In the genomic region with DNA sequence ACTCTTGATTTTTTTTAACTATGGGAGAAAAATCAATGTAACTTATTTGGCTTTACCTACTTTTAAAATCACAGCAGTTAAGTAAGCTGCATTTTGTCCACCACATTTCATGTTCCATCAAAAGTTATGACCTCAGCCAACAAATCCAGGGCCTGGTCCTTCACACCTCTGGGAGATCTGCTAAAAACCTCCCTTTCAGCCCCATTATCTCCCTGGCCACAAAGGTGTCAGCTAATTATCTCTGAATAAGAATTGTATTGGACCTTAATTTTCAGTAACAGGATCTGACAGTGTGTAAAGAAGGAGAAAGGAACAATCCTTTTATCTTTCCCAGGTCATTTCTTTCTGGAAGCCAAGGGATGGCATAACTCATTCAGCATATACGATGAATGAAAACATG, we compare ENCODE assay signal across 27 cellular contexts.
"Had no signal": no experiment of that assay in that cellular context is flagged by ENCODE, and none has a peak within 500 bp of the region (broad histone marks: within the 10 kb centered on the region; RNA-seq: fewer than 3 reads in every experiment).

No MANE protein-coding gene starts in this region.

- H3K4me1 Mint-ChIP-seq: naive thymus-derived CD8-positive, alpha-beta T cell; nephron progenitor cell; neural crest cell; stimulated activated effector memory CD8-positive, alpha-beta T cell treated with anti-CD3 and anti-CD28 coated beads, Interleukin-12 subunit alpha, Interleukin-12 subunit beta, amount 100 ng/mL, for 72 hours; stimulated activated naive B cell treated with anti-CD40 and anti-IgM and Interleukin-4, amounts not matched to agents 10 μg/mL and 1 μg/mL and 100 μg/mL, for 72 hours had no signal

- H3K4me3 ChIP-seq: pancreas, psoas muscle, right lobe of liver, sigmoid colon, stomach, thoracic aorta, thyroid gland, tibial nerve, upper lobe of left lung, vagina had no signal

- H3K4me3 Mint-ChIP-seq: naive thymus-derived CD8-positive, alpha-beta T cell; natural killer cell treated with Interleukin-12 subunit alpha and Interleukin-12 subunit beta and Interleukin-15 and Interleukin-18, amount 100 ng/mL, for 72 hours; nephron progenitor cell; neural crest cell; stimulated activated effector memory CD8-positive, alpha-beta T cell treated with anti-CD3 and anti-CD28 coated beads, Interleukin-12 subunit alpha, Interleukin-12 subunit beta, amount 100 ng/mL, for 72 hours; stimulated activated naive B cell treated with anti-CD40 and anti-IgM and Interleukin-4, amounts not matched to agents 10 μg/mL and 1 μg/mL and 100 μg/mL, for 72 hours; stimulated activated naive CD8-positive, alpha-beta T cell treated with anti-CD3 and anti-CD28 coated beads, Interleukin-15, Interleukin-2, amounts not matched to agents 100 ng/mL and 50 ng/mL, for 24 hours had no signal

- H3K27me3 ChIP-seq: neutrophil, right lobe of liver, sigmoid colon, stomach, thyroid gland, tibial nerve, upper lobe of left lung, vagina had no signal

- H3K27me3 Mint-ChIP-seq: stimulated activated naive B cell treated with anti-CD40 and anti-IgM and Interleukin-4, amounts not matched to agents 10 μg/mL and 1 μg/mL and 100 μg/mL, for 72 hours; stimulated activated naive CD8-positive, alpha-beta T cell treated with anti-CD3 and anti-CD28 coated beads, Interleukin-15, Interleukin-2, amounts not matched to agents 100 ng/mL and 50 ng/mL, for 24 hours had no signal

- H3K9me3 ChIP-seq: neutrophil, pancreas, psoas muscle, right lobe of liver, sigmoid colon, stomach, thoracic aorta, thyroid gland, tibial nerve, upper lobe of left lung, vagina had no signal

- H3K4me1 ChIP-seq: pancreas, psoas muscle, right lobe of liver, sigmoid colon, stomach, thyroid gland, tibial nerve, upper lobe of left lung, vagina had no signal

- DNase-seq: naive thymus-derived CD8-positive, alpha-beta T cell; nephron progenitor cell; nucleus accumbens; pancreas; psoas muscle; right cardiac atrium; right lobe of liver; sigmoid colon; small intestine; stimulated activated CD4-positive, alpha-beta T cell treated with anti-CD3 and anti-CD28 coated beads, Interleukin-15, amount 100 ng/mL, for 24 hours; stimulated activated CD4-positive, alpha-beta T cell treated with anti-CD3 and anti-CD28 coated beads, Interleukin-2, amount 100 ng/mL, for 24 hours; stimulated activated CD4-positive, alpha-beta T cell treated with anti-CD3 and anti-CD28 coated beads, Interleukin-2, amount 100 ng/mL, for 48 hours; stimulated activated CD4-positive, alpha-beta T cell treated with anti-CD3 and anti-CD28 coated beads, Interleukin-4, amount 100 ng/mL, for 24 hours; stimulated activated naive B cell treated with anti-CD40 and anti-IgM and Interleukin-4, amounts not matched to agents 10 μg/mL and 1 μg/mL and 100 μg/mL, for 72 hours; stimulated activated naive CD4-positive, alpha-beta T cell treated with Interleukin-2 at 50 U/mL for 16 hours; stomach; thyroid gland; trophoblast cell; upper lobe of left lung had no signal

- H3K36me3 ChIP-seq: neutrophil, pancreas, right lobe of liver, sigmoid colon, stomach, thoracic aorta, thyroid gland, tibial nerve, upper lobe of left lung, vagina had no signal

- H3K36me3 Mint-ChIP-seq: naive thymus-derived CD8-positive, alpha-beta T cell; natural killer cell treated with Interleukin-12 subunit alpha and Interleukin-12 subunit beta and Interleukin-15 and Interleukin-18, amount 100 ng/mL, for 72 hours; stimulated activated effector memory CD8-positive, alpha-beta T cell treated with anti-CD3 and anti-CD28 coated beads, Interleukin-12 subunit alpha, Interleukin-12 subunit beta, amount 100 ng/mL, for 72 hours; stimulated activated naive B cell treated with anti-CD40 and anti-IgM and Interleukin-4, amounts not matched to agents 10 μg/mL and 1 μg/mL and 100 μg/mL, for 72 hours had no signal

- H3K27ac ChIP-seq: neutrophil, pancreas, psoas muscle, right lobe of liver, sigmoid colon, stomach, thoracic aorta, thyroid gland, tibial nerve, upper lobe of left lung, vagina had no signal

- H3K27ac Mint-ChIP-seq: naive thymus-derived CD8-positive, alpha-beta T cell; natural killer cell treated with Interleukin-12 subunit alpha and Interleukin-12 subunit beta and Interleukin-15 and Interleukin-18, amount 100 ng/mL, for 72 hours; nephron progenitor cell; stimulated activated effector memory CD8-positive, alpha-beta T cell treated with anti-CD3 and anti-CD28 coated beads, Interleukin-12 subunit alpha, Interleukin-12 subunit beta, amount 100 ng/mL, for 72 hours; stimulated activated naive B cell treated with anti-CD40 and anti-IgM and Interleukin-4, amounts not matched to agents 10 μg/mL and 1 μg/mL and 100 μg/mL, for 72 hours; stimulated activated naive CD8-positive, alpha-beta T cell treated with anti-CD3 and anti-CD28 coated beads, Interleukin-15, Interleukin-2, amounts not matched to agents 100 ng/mL and 50 ng/mL, for 24 hours had no signal

- H3K9me3 Mint-ChIP-seq: natural killer cell treated with Interleukin-12 subunit alpha and Interleukin-12 subunit beta and Interleukin-15 and Interleukin-18, amount 100 ng/mL, for 72 hours; nephron progenitor cell; neural crest cell; stimulated activated naive CD8-positive, alpha-beta T cell treated with anti-CD3 and anti-CD28 coated beads, Interleukin-15, Interleukin-2, amounts not matched to agents 100 ng/mL and 50 ng/mL, for 24 hours had no signal
